In the genomic region with DNA sequence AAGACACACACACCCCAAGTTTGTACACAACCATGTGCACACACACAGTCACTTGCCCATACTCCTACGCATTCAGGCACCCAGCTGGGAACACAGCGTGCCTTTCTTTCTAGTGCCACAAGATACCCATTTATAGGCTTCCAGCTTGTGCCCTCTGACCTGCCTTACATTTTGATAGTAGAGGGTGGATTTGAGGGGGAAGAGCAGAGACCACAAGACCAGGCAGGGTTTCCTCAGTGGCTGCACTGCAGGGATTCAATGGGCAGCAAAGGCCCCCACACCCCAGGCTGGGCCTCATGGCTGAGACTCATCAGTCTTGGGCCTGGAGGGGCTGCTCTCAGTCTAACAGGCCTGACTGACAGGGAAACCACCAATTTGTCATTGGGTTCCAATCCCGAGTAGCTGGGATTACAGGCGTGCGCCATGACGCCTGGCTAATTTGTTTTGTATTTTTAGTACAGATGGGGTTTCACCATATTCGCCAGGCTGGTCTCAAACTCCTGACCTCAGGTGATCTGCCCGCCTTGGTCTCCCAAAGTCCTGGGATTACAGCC, we compare ENCODE assay signal across 9 cellular contexts. TPM values are rescaled to one million over a fixed set of nuclear protein-coding genes. Genes with fewer than 3 reads are reported as not detected.
A peak's percentile ranks its signal among the peaks of the same experiment; 100 is the strongest.
DNase-seq lines count a peak whose midpoint lies in the region; TF ChIP-seq lines count a peak whose summit lies in the region.
"Had no signal": no experiment of that assay in that cellular context is flagged by ENCODE, and none has a peak within 500 bp of the region (broad histone marks: within the 10 kb centered on the region; RNA-seq: fewer than 3 reads in every experiment).

No MANE protein-coding gene starts in this region.

- TF ChIP-seq CTCF in breast epithelium (IDR thresholded peaks at IDR 0.05) (no peak), MCF 10A (IDR thresholded peaks at IDR 0.05; ENCODE audit: unreplicated experiment) (no peak), transverse colon (IDR thresholded peaks at IDR 0.05) (no peak), mammary epithelial cell (conservative IDR thresholded peaks at IDR 0.05 in 1 of 2, IDR thresholded peaks at IDR 0.05 in 1 of 2; ENCODE audit: extremely low read depth in 1 of 2, insufficient read depth in 1 of 2, low read depth in 1 of 2, low read length in 2 of 2) (no peak)

- dilution Hi-C loops in mammary epithelial cell (cut with HindIII; ENCODE audit: low sequenced_read_pairs): no loop called here

- BruUV-seq in MCF 10A (replicated peaks; lab: Mats Ljungman, UMichigan) (no TSS peak), mammary epithelial cell (replicated peaks; lab: Mats Ljungman, UMichigan) (no TSS peak)

- CTCF ChIA-PET in MCF 10A (lab: Yijun Ruan, JAX): interaction anchor here (0.6 kb wide), 1 partner anchor 18 kb away, joined by 3 read pairs; no protein-coding TSS in a partner anchor
- CTCF ChIA-PET in activated naive CD4-positive, alpha-beta T cell treated with anti-CD3 and anti-CD28 coated beads, Interleukin-2, amount 10 ng/mL, durations not matched to agents 7 days and 5 days (lab: Charles Lee): interaction anchor here (1.1 to 3.3 kb wide), 9 partner anchors 10 to 67 kb away, joined by 3 to 16 read pairs (median 6); partner anchors contain the start of gene PIF1
- CTCF ChIA-PET in mammary epithelial cell (lab: Charles Lee; ENCODE audit: low non-redundant PET): no interaction called here

- no peaks in the 10 kb centered on the region for H3K36me3 Mint-ChIP-seq in MCF 10A (ENCODE audit: insufficient read depth, unreplicated experiment)
- H3K36me3 Mint-ChIP-seq in activated naive CD4-positive, alpha-beta T cell treated with anti-CD3 and anti-CD28 coated beads, Interleukin-2, amount 10 ng/mL, durations not matched to agents 7 days and 5 days: peaks cover 2% of the 10 kb centered on the region

- H3K4me2 ChIP-seq in mammary epithelial cell (ENCODE audit: insufficient read depth, low read depth, low read length): no peak overlapping the region

- intact Hi-C loops in breast epithelium (cut with DNase I; ENCODE audit: low total_unique reads): no loop called here
- intact Hi-C loops in MCF 10A (cut with micrococcal nuclease): no loop called here
- intact Hi-C loops in transverse colon (cut with DNase I; ENCODE audit: low total_unique reads): no loop called here
- intact Hi-C loops in mammary epithelial cell (cut with micrococcal nuclease): no loop called here

- peak overlapping the region; percentile 78 to 91 for H3K27ac ChIP-seq in breast epithelium
- H3K27ac ChIP-seq in muscle layer of duodenum (ENCODE audit: low read length): peak overlapping the region; percentile 84
- peak overlapping the region; percentile 79 to 90 (median 86) for H3K27ac ChIP-seq in transverse colon
- H3K27ac ChIP-seq in mammary epithelial cell (ENCODE audit: insufficient read depth, low read depth, low read length): no peak overlapping the region

- H3K4me1 ChIP-seq in breast epithelium (peaks cover 0 to 15% of the 10 kb centered on the region in 2 donors), muscle layer of duodenum (ENCODE audit: control insufficient read depth in 1 of 2, insufficient read depth in 2 of 2, low read length in 2 of 2) (peaks cover 18 to 36% of the 10 kb centered on the region in 2 donors), transverse colon (peaks cover 8 to 52% (median 15%) of the 10 kb centered on the region in 4 donors), mammary epithelial cell (ENCODE audit: insufficient read depth, low read length) (peaks cover 31% of the 10 kb centered on the region)

- H4K20me1 ChIP-seq in mammary epithelial cell (ENCODE audit: insufficient read depth, low read length): no peaks in the 10 kb centered on the region

- no peaks in the 10 kb centered on the region for H3K79me2 ChIP-seq in mammary epithelial cell (ENCODE audit: insufficient read depth, low read length)

- no peak for TF ChIP-seq EP300 in transverse colon (IDR thresholded peaks at IDR 0.05; ENCODE audit: low read depth)

- H3K27me3 Mint-ChIP-seq in MCF 10A (ENCODE audit: insufficient read depth, unreplicated experiment): no peaks in the 10 kb centered on the region
- H3K27me3 Mint-ChIP-seq in activated naive CD4-positive, alpha-beta T cell treated with anti-CD3 and anti-CD28 coated beads, Interleukin-2, amount 10 ng/mL, durations not matched to agents 7 days and 5 days: no peaks in the 10 kb centered on the region

- no peak for DNase-seq in breast epithelium (ENCODE audit: low spot score in 2 of 2)
- DNase-seq in MCF 10A (ENCODE audit: unreplicated experiment): no peak
- DNase-seq in activated naive CD4-positive, alpha-beta T cell treated with anti-CD3 and anti-CD28 coated beads, Interleukin-2, amount 10 ng/mL, durations not matched to agents 7 days and 5 days: peak; percentile 38
- DNase-seq in transverse colon: no peak
- no peak for DNase-seq in NCI-H2081 (lab: John Stamatoyannopoulos, UW)
- no peak for DNase-seq in mammary epithelial cell
- DNase-seq in cerebellum (ENCODE audit: low spot score): no peak
- DNase-seq: effector CD8-positive, alpha-beta T cell had no signal

- H3K9me3 ChIP-seq in breast epithelium (no peaks in the 10 kb centered on the region), muscle layer of duodenum (ENCODE audit: control insufficient read depth in 1 of 2, low read length in 2 of 2) (no peaks in the 10 kb centered on the region), transverse colon (no peaks in the 10 kb centered on the region), mammary epithelial cell (replicated peaks; ENCODE audit: insufficient read depth, low read length) (no peaks in the 10 kb centered on the region)

- H2AFZ ChIP-seq in mammary epithelial cell (ENCODE audit: low read depth, low read length): no peak overlapping the region

- H3K27me3 ChIP-seq in breast epithelium: no peaks in the 10 kb centered on the region
- H3K27me3 ChIP-seq in muscle layer of duodenum (ENCODE audit: low read depth, low read length): no peaks in the 10 kb centered on the region
- no peaks in the 10 kb centered on the region for H3K27me3 ChIP-seq in transverse colon
- no peaks in the 10 kb centered on the region for H3K27me3 ChIP-seq in mammary epithelial cell (ENCODE audit: insufficient read depth, low read length)

- no peak overlapping the region for H3K9ac ChIP-seq in mammary epithelial cell (ENCODE audit: insufficient read depth, low read length)

- POLR2A ChIA-PET in MCF 10A (lab: Yijun Ruan, JAX): no interaction called here

- peaks cover 15% of the 10 kb centered on the region for H3K4me1 Mint-ChIP-seq in MCF 10A (ENCODE audit: insufficient read depth, unreplicated experiment)
- peaks cover 72% of the 10 kb centered on the region for H3K4me1 Mint-ChIP-seq in activated naive CD4-positive, alpha-beta T cell treated with anti-CD3 and anti-CD28 coated beads, Interleukin-2, amount 10 ng/mL, durations not matched to agents 7 days and 5 days

- H3K4me3 Mint-ChIP-seq in MCF 10A (ENCODE audit: unreplicated experiment): no peak overlapping the region
- H3K4me3 Mint-ChIP-seq in activated naive CD4-positive, alpha-beta T cell treated with anti-CD3 and anti-CD28 coated beads, Interleukin-2, amount 10 ng/mL, durations not matched to agents 7 days and 5 days: peak overlapping the region; percentile 85

- H3K27ac Mint-ChIP-seq in MCF 10A (ENCODE audit: low read depth, unreplicated experiment): no peak overlapping the region
- H3K27ac Mint-ChIP-seq in activated naive CD4-positive, alpha-beta T cell treated with anti-CD3 and anti-CD28 coated beads, Interleukin-2, amount 10 ng/mL, durations not matched to agents 7 days and 5 days: peak overlapping the region; percentile 100

- H3K36me3 ChIP-seq in breast epithelium (no peaks in the 10 kb centered on the region), muscle layer of duodenum (ENCODE audit: control insufficient read depth in 1 of 2, insufficient read depth in 2 of 2, low read length in 2 of 2) (no peaks in the 10 kb centered on the region), transverse colon (no peaks in the 10 kb centered on the region), mammary epithelial cell (ENCODE audit: insufficient read depth, low read length) (no peaks in the 10 kb centered on the region)

- no peaks in the 10 kb centered on the region for H3K9me3 Mint-ChIP-seq in MCF 10A (ENCODE audit: unreplicated experiment)
- no peaks in the 10 kb centered on the region for H3K9me3 Mint-ChIP-seq in activated naive CD4-positive, alpha-beta T cell treated with anti-CD3 and anti-CD28 coated beads, Interleukin-2, amount 10 ng/mL, durations not matched to agents 7 days and 5 days

- no peak overlapping the region for H3K4me3 ChIP-seq in breast epithelium
- H3K4me3 ChIP-seq in muscle layer of duodenum (ENCODE audit: low read depth in 1 of 2, low read length in 2 of 2): no peak overlapping the region
- no peak overlapping the region for H3K4me3 ChIP-seq in transverse colon
- H3K4me3 ChIP-seq in mammary epithelial cell (replicated peaks in 1 of 3; ENCODE audit: insufficient read depth in 1 of 3, low read depth in 2 of 3, low read length in 3 of 3): no peak overlapping the region

- TF ChIP-seq POLR2A in breast epithelium (IDR thresholded peaks at IDR 0.05): no peak
- TF ChIP-seq POLR2A in transverse colon (IDR thresholded peaks at IDR 0.05): no peak

- 74 to 85% methylated on average over 4 to 8 of the region's 8 CpGs for WGBS in transverse colon (ENCODE audit: low coverage in 1 of 2), 2 donors
- 98% methylated on average over 8 of the region's 8 CpGs for WGBS in mammary epithelial cell (ENCODE audit: low coverage, missing lambda C conversion rate)

- in situ Hi-C loops in transverse colon (cut with MboI; ENCODE audit: low pct_ligation_motif_present in 1 of 4, low pct_unique_long_range_greater_than_20kb in 1 of 4, low sequenced_read_pairs in 3 of 4): loop anchor here in 1 of 4 donors (10.0 kb wide), 1 partner anchor 48 kb away; the partner anchor contains the start of gene PLEKHO2
- in situ Hi-C loops in mammary epithelial cell (cut with MboI; ENCODE audit: low sequenced_read_pairs in 2 of 2): no loop called here

RNA-seq across cellular contexts. Expression of gene ANKDD1A, which starts 18.8 kb away (rescaled TPM):
- total RNA-seq in breast epithelium: 1 to 10 TPM; 3.2 to 7.8 (median 7.2) TPM
- total RNA-seq in MCF 10A (2022): 0.16 and 0.66 TPM in 2 replicates
- total RNA-seq in transverse colon: 1 to 10 TPM in 3 of 4 donors, under 1 TPM in 1; 0.82 to 7.1 (median 3.2) TPM
- total RNA-seq in mammary epithelial cell: 1 to 10 TPM in 1 of 2 donors, under 1 TPM in 1; 0.83 to 1.6 TPM
- 2.3 TPM for polyA plus RNA-seq in mammary epithelial cell
- not detected for polyA minus RNA-seq in mammary epithelial cell
- total RNA-seq in cerebellum: 12.2 TPM

RNA-seq across cellular contexts. Expression of gene PLEKHO2, which starts 51.2 kb away (rescaled TPM):
- total RNA-seq in breast epithelium: 10 to 100 TPM; 21.1 to 33.3 (median 26.5) TPM
- total RNA-seq in MCF 10A (2022): 2.0 and 2.7 TPM in 2 replicates
- total RNA-seq in transverse colon: 10 to 100 TPM in 2 of 4 donors, 1 to 10 TPM in 2; 4.6 to 12.3 (median 9.8) TPM
- total RNA-seq in mammary epithelial cell: 1 to 10 TPM; 6.0 to 7.5 TPM
- 11.3 TPM for polyA plus RNA-seq in mammary epithelial cell
- 8.8 TPM for polyA minus RNA-seq in mammary epithelial cell
- total RNA-seq in cerebellum: 9.1 TPM
